Comparison of ENCODE assay signal across 17 cellular contexts in genomic region chr12:75670175-75670574, GRCh38.
DNase-seq lines count a peak whose midpoint lies in the region; ATAC-seq and TF ChIP-seq lines count a peak whose summit lies in the region.
"Had no signal": no experiment of that assay in that cellular context is flagged by ENCODE, and none has a peak within 500 bp of the region (broad histone marks: within the 10 kb centered on the region; RNA-seq: fewer than 3 reads in every experiment).

No MANE protein-coding gene starts in this region.

- no peak overlapping the region for H3K4me3 Mint-ChIP-seq in activated naive CD4-positive, alpha-beta T cell treated with anti-CD3 and anti-CD28 coated beads for 36 hours
- H3K4me3 Mint-ChIP-seq: CD4-positive, CD25-positive, alpha-beta regulatory T cell; CD8-positive, alpha-beta memory T cell; H9 had no signal

- H3K27me3 Mint-ChIP-seq in activated naive CD4-positive, alpha-beta T cell treated with anti-CD3 and anti-CD28 coated beads for 36 hours (ENCODE audit: low read depth) = no peaks in the 10 kb centered on the region
- H3K27me3 Mint-ChIP-seq: CD4-positive, CD25-positive, alpha-beta regulatory T cell; CD8-positive, alpha-beta memory T cell had no signal

- intact Hi-C loops in Panc1 (cut with micrococcal nuclease; ENCODE audit: unreplicated experiment) = no loop called here
- intact Hi-C loops in activated naive CD4-positive, alpha-beta T cell treated with anti-CD3 and anti-CD28 coated beads for 36 hours (cut with micrococcal nuclease) = no loop called here

- H3K4me1 ChIP-seq in HEK293 (ENCODE audit: control insufficient read depth, insufficient read depth, low read length) (no peaks in the 10 kb centered on the region), Panc1 (ENCODE audit: control insufficient read depth, insufficient read depth, low read length) (peaks cover 33% of the 10 kb centered on the region), mesenchymal stem cell (ENCODE audit: control insufficient read depth, insufficient read depth, low read depth, low read length) (peaks cover 2% of the 10 kb centered on the region)

- peak overlapping the region; percentile 59 for H2AK5ac ChIP-seq in mesenchymal stem cell (ENCODE audit: low read length, severe bottlenecking)

- H4K91ac ChIP-seq in mesenchymal stem cell (ENCODE audit: low read length) = no peak overlapping the region

- TF ChIP-seq CTCF in HEK293 (tag by site-specific recombination; IDR thresholded peaks at IDR 0.05) (no peak), Panc1 (IDR thresholded peaks at IDR 0.05) (no peak)

- H3K36me3 Mint-ChIP-seq in activated naive CD4-positive, alpha-beta T cell treated with anti-CD3 and anti-CD28 coated beads for 36 hours (ENCODE audit: low read depth) = no peaks in the 10 kb centered on the region
- H3K36me3 Mint-ChIP-seq: CD4-positive, CD25-positive, alpha-beta regulatory T cell had no signal

- H3K18ac ChIP-seq in mesenchymal stem cell (ENCODE audit: low read depth in 1 of 2, low read length in 2 of 2) = no peak overlapping the region

- DNase-seq in Panc1 (ENCODE audit: low read depth, low spot score) = no peak
- no peak for DNase-seq in mesenchymal stem cell
- no peak for DNase-seq in HPDE6-E6E7 (ENCODE audit: extremely low spot score)
- no peak for DNase-seq in activated naive CD4-positive, alpha-beta T cell treated with anti-CD3 and anti-CD28 coated beads for 36 hours
- DNase-seq: BE2C; C1 segment of cervical spinal cord; CD4-positive, CD25-positive, alpha-beta regulatory T cell; CD8-positive, alpha-beta memory T cell; COR-L47; DMS 273 treated with DMSO at 0.1 percent for 48 hours; DMS53; DND-41; EL; H9 had no signal

- no peak overlapping the region for H2BK5ac ChIP-seq in mesenchymal stem cell (ENCODE audit: low read depth, low read length, poor library complexity, severe bottlenecking)

- no peak overlapping the region for H3K14ac ChIP-seq in mesenchymal stem cell (ENCODE audit: low read length in 2 of 2)

- no peaks in the 10 kb centered on the region for H3K9me3 Mint-ChIP-seq in activated naive CD4-positive, alpha-beta T cell treated with anti-CD3 and anti-CD28 coated beads for 36 hours
- H3K9me3 Mint-ChIP-seq: CD4-positive, CD25-positive, alpha-beta regulatory T cell; CD8-positive, alpha-beta memory T cell; H9 had no signal

- in situ Hi-C loops in Panc1 (cut with HindIII; ENCODE audit: low pct_unique_long_range_greater_than_20kb, low sequenced_read_pairs) = no loop called here

- H3K36me3 ChIP-seq in HEK293 (ENCODE audit: control insufficient read depth in 2 of 2, insufficient read depth in 1 of 2, low read length in 2 of 2) = no peaks in the 10 kb centered on the region
- no peaks in the 10 kb centered on the region for H3K36me3 ChIP-seq in Panc1 (ENCODE audit: control insufficient read depth, insufficient read depth, low read length)
- no peaks in the 10 kb centered on the region for H3K36me3 ChIP-seq in mesenchymal stem cell (ENCODE audit: control insufficient read depth in 1 of 2, insufficient read depth in 2 of 2, low read depth in 1 of 2, low read length in 2 of 2)
- H3K36me3 ChIP-seq: BE2C had no signal

- 86% methylated on average over 3 of the region's 5 CpGs for WGBS in mesenchymal stem cell

- no peak overlapping the region for H3K4ac ChIP-seq in mesenchymal stem cell (ENCODE audit: low read depth in 1 of 2, low read length in 2 of 2)

- no peak overlapping the region for H2BK15ac ChIP-seq in mesenchymal stem cell (ENCODE audit: low read depth, poor library complexity, severe bottlenecking)

- H2BK120ac ChIP-seq in mesenchymal stem cell (ENCODE audit: low read depth, low read length) = no peak overlapping the region

- no peaks in the 10 kb centered on the region for H3K79me1 ChIP-seq in mesenchymal stem cell (replicated peaks; ENCODE audit: low read length, poor library complexity, severe bottlenecking)

- H3K4me3 ChIP-seq in HEK293 (ENCODE audit: low read depth, low read length) = no peak overlapping the region
- no peak overlapping the region for H3K4me3 ChIP-seq in Panc1 (ENCODE audit: low read depth in 2 of 2, low read length in 2 of 2)
- H3K4me3 ChIP-seq in mesenchymal stem cell (ENCODE audit: insufficient read depth in 1 of 2, low read depth in 1 of 2, low read length in 2 of 2) = no peak overlapping the region
- H3K4me3 ChIP-seq: GM12878 had no signal

- H3K4me2 ChIP-seq in mesenchymal stem cell (ENCODE audit: low read length, poor library complexity, severe bottlenecking) = no peak overlapping the region

- no peak overlapping the region for H3K23ac ChIP-seq in mesenchymal stem cell (ENCODE audit: low read length in 2 of 2)

- BruUV-seq in Panc1 (replicated peaks; lab: Mats Ljungman, UMichigan) = no TSS peak

- no peak overlapping the region for H3K9ac ChIP-seq in mesenchymal stem cell (ENCODE audit: low read length)

- H3K9me3 ChIP-seq in HEK293 (ENCODE audit: control insufficient read depth, insufficient read depth, low read depth, low read length) (no peaks in the 10 kb centered on the region), Panc1 (ENCODE audit: control insufficient read depth, insufficient read depth, low read depth, low read length) (peaks cover 12% of the 10 kb centered on the region; the same call in 1 of the 2 replicates), mesenchymal stem cell (ENCODE audit: control insufficient read depth, low read length) (no peaks in the 10 kb centered on the region)
- H3K9me3 ChIP-seq: BE2C had no signal

- H3K4me1 Mint-ChIP-seq in activated naive CD4-positive, alpha-beta T cell treated with anti-CD3 and anti-CD28 coated beads for 36 hours (ENCODE audit: low read depth) = no peaks in the 10 kb centered on the region
- H3K4me1 Mint-ChIP-seq: CD4-positive, CD25-positive, alpha-beta regulatory T cell; CD8-positive, alpha-beta memory T cell had no signal

- H3K27ac ChIP-seq in HEK293 (ENCODE audit: extremely low read depth, low read depth, low read length) (no peak overlapping the region), Panc1 (ENCODE audit: low read length) (peak overlapping the region; percentile 67; the same call in 1 of the 2 replicates), mesenchymal stem cell (ENCODE audit: low read length, poor library complexity, severe bottlenecking) (no peak overlapping the region)

- H2AFZ ChIP-seq in mesenchymal stem cell (ENCODE audit: low read depth, low read length) = no peak overlapping the region

- H3K27me3 ChIP-seq in Panc1 (ENCODE audit: control insufficient read depth, insufficient read depth, low read length) = no peaks in the 10 kb centered on the region
- H3K27me3 ChIP-seq in mesenchymal stem cell (ENCODE audit: control insufficient read depth in 1 of 2, insufficient read depth in 1 of 2, low read length in 2 of 2) = no peaks in the 10 kb centered on the region
- H3K27me3 ChIP-seq: BE2C had no signal

- H3K27ac Mint-ChIP-seq in activated naive CD4-positive, alpha-beta T cell treated with anti-CD3 and anti-CD28 coated beads for 36 hours = no peak overlapping the region
- H3K27ac Mint-ChIP-seq: CD4-positive, CD25-positive, alpha-beta regulatory T cell; CD8-positive, alpha-beta memory T cell had no signal

- POLR2A ChIA-PET in HEK293 (lab: Yijun Ruan, JAX) = no interaction called here
- POLR2A ChIA-PET in Panc1 (lab: Charles Lee) = no interaction called here

- H4K8ac ChIP-seq in mesenchymal stem cell (ENCODE audit: low read length) = no peak overlapping the region

- ATAC-seq in Panc1 (no peak), GM21390 (IDR thresholded peaks at IDR 0.05; ENCODE audit: unreplicated experiment) (no peak)
- ATAC-seq: GM12878 had no signal

- CTCF ChIA-PET in HEK293 (lab: Yijun Ruan, JAX) (interaction anchor here (0.6 kb wide), 1 partner anchor 139 kb away, joined by 3 read pairs; no protein-coding TSS in a partner anchor), Panc1 (lab: Charles Lee) (no interaction called here)
- CTCF ChIA-PET in activated naive CD4-positive, alpha-beta T cell treated with anti-CD3 and anti-CD28 coated beads for 36 hours (lab: Charles Lee) = no interaction called here

- no peak overlapping the region for H2BK12ac ChIP-seq in mesenchymal stem cell (ENCODE audit: low read length in 2 of 2)

TF ChIP-seq in HEK293, 187 proteins besides CTCF, POLR2A, EP300 and RAD21:
- 0 out of 2 replicates have a peak, but pooled peaks have one; percentile 16 for TF ChIP-seq ZIC2 (tag by site-specific recombination; IDR thresholded peaks at IDR 0.05)
- no peak for TF ChIP-seq ELK4 (IDR thresholded peaks at IDR 0.05; ENCODE audit: borderline replicate concordance, low read depth, low read length)
